1 cellular context compared by ENCODE assay signal in the genomic region with DNA sequence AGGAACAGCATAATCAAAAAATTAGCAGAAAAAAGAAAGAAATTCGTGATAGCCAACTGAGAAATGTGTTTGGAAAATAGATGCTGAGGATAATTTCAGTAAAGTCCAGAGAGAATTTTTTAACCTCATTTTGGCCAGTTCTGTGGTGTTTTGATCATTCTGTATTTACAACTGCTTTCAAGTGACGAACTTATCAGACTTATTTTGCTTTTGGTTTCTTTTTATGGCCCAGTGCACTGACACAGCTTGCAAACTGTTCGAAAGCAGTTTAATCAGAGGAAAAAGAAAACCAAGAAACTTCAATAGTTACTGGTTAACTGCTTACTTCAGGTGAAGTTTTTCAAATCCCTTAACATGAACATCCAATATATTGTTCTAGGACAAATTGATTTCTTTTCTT.
TF ChIP-seq lines count a peak whose summit lies in the region.

No MANE protein-coding gene starts in this region.

TF ChIP-seq in endothelial cell of umbilical vein, 7 proteins besides CTCF, POLR2A, EP300 and RAD21 (continued from another document):
- no peak for TF ChIP-seq MYC (IDR thresholded peaks at IDR 0.05; ENCODE audit: low read depth, low read length)
- no peak for TF ChIP-seq POLR2AphosphoS5 (IDR thresholded peaks at IDR 0.05; ENCODE audit: insufficient read depth, low read depth, low read length)
- TF ChIP-seq, protein P1, sequence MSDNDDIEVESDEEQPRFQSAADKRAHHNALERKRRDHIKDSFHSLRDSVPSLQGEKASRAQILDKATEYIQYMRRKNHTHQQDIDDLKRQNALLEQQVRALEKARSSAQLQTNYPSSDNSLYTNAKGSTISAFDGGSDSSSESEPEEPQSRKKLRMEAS (IDR thresholded peaks at IDR 0.05; ENCODE audit: insufficient read depth, insufficient read length) = no peak
- no peak for TF ChIP-seq GATA2 (IDR thresholded peaks at IDR 0.05; ENCODE audit: insufficient read depth, insufficient read length, low read depth, low read length)
- TF ChIP-seq EZH2 (IDR thresholded peaks at IDR 0.05; ENCODE audit: borderline replicate concordance, low read depth, low read length, severe bottlenecking) = no peak
- TF ChIP-seq JUN (IDR thresholded peaks at IDR 0.05; ENCODE audit: borderline replicate concordance, insufficient read depth, insufficient read length, low read depth) = no peak
